8 cellular contexts compared by ENCODE assay signal in the genomic region with DNA sequence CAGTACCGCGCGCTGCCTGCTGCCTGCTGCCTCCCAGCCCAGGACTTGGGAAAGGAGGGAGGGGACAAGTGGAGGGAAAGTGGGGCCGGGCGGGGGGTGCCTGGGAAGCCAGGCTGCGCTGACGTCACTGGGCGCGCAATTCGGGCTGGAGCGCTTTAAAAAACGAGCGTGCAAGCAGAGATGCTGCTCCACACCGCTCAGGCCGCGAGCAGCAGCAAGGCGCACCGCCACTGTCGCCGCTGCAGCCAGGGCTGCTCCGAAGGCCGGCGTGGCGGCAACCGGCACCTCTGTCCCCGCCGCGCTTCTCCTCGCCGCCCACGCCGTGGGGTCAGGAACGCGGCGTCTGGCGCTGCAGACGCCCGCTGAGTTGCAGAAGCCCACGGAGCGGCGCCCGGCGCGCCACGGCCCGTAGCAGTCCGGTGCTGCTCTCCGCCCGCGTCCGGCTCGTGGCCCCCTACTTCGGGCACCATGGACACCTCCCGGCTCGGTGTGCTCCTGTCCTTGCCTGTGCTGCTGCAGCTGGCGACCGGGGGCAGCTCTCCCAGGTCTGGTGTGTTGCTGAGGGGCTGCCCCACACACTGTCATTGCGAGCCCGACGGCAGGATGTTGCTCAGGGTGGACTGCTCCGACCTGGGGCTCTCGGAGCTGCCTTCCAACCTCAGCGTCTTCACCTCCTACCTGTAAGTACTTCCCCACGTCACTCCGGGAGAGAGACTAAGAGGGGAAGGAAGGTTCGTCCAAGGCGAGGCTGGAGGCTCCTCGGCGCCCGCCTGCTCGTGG. TPM values are rescaled to one million over a fixed set of nuclear protein-coding genes. Genes with fewer than 3 reads are reported as not detected.
DNase-seq lines count a peak whose midpoint lies in the region; ATAC-seq and TF ChIP-seq lines count a peak whose summit lies in the region.

Gene LGR5, plus strand, starts transcription at position 186 of the 780 bp plus-strand sequence. Its CDS starts 283 bp downstream, at position 469.

- no peak within 1 kb of the TSS for H3K27ac ChIP-seq in cardiac muscle cell
- H3K27ac ChIP-seq in ovary: no peak within 1 kb of the TSS

- H3K27me3 ChIP-seq in cardiac muscle cell: peaks cover 73% of the 10 kb centered on the region
- H3K27me3 ChIP-seq in ovary: no peaks in the 10 kb centered on the region

- TF ChIP-seq EP300 in ovary (IDR thresholded peaks at IDR 0.05): no peak

- peak within 1 kb of the TSS; percentile 32 for H3K4me3 ChIP-seq in cardiac muscle cell
- H3K4me3 ChIP-seq in ovary: peak within 1 kb of the TSS; percentile 32

- intact Hi-C loops in ovary (cut with DNase I): no loop called here

- H3K36me3 Mint-ChIP-seq in activated CD4-positive, alpha-beta T cell treated with anti-CD3 and anti-CD28 coated beads, Interleukin-2, amount 10 ng/mL, durations not matched to agents 7 days and 5 days (ENCODE audit: low read depth): peaks cover 2% of the 10 kb centered on the region
- peaks cover 22 to 26% of the 10 kb centered on the region in 2 donors for H3K36me3 Mint-ChIP-seq in activated naive CD4-positive, alpha-beta T cell treated with anti-CD3 and anti-CD28 coated beads, Interleukin-2, amount 50 U/mL, for 72 hours

- ATAC-seq in activated naive CD4-positive, alpha-beta T cell treated with anti-CD3 and anti-CD28 coated beads, Interleukin-2, amount 50 U/mL, for 72 hours: peak; percentile 67 to 74
- ATAC-seq in HG03135 (IDR thresholded peaks at IDR 0.05; ENCODE audit: unreplicated experiment) (no peak), HG02763 (IDR thresholded peaks at IDR 0.05; ENCODE audit: unreplicated experiment) (no peak)

- CTCF ChIA-PET in activated CD4-positive, alpha-beta T cell treated with anti-CD3 and anti-CD28 coated beads, Interleukin-2, amount 10 ng/mL, durations not matched to agents 7 days and 5 days (lab: Charles Lee): interaction anchor here (0.6 kb wide), 1 partner anchor 232 kb away, joined by 4 read pairs; no protein-coding TSS in a partner anchor

- peaks cover 8% of the 10 kb centered on the region for H3K9me3 Mint-ChIP-seq in activated CD4-positive, alpha-beta T cell treated with anti-CD3 and anti-CD28 coated beads, Interleukin-2, amount 10 ng/mL, durations not matched to agents 7 days and 5 days
- H3K9me3 Mint-ChIP-seq in activated naive CD4-positive, alpha-beta T cell treated with anti-CD3 and anti-CD28 coated beads, Interleukin-2, amount 50 U/mL, for 72 hours: peaks cover 15 to 22% of the 10 kb centered on the region in 2 donors

- H3K36me3 ChIP-seq in cardiac muscle cell (no peaks in the 10 kb centered on the region), ovary (no peaks in the 10 kb centered on the region)

- H3K4me3 Mint-ChIP-seq in activated CD4-positive, alpha-beta T cell treated with anti-CD3 and anti-CD28 coated beads, Interleukin-2, amount 10 ng/mL, durations not matched to agents 7 days and 5 days: peak within 1 kb of the TSS; percentile 57

- no peak for TF ChIP-seq POLR2A in ovary (IDR thresholded peaks at IDR 0.05)

- H3K9me3 ChIP-seq in cardiac muscle cell (ENCODE audit: low read depth) (no peaks in the 10 kb centered on the region), ovary (peaks cover 0 to 6% of the 10 kb centered on the region in 2 donors)

- peaks cover 71% of the 10 kb centered on the region for H3K27me3 Mint-ChIP-seq in activated CD4-positive, alpha-beta T cell treated with anti-CD3 and anti-CD28 coated beads, Interleukin-2, amount 10 ng/mL, durations not matched to agents 7 days and 5 days

- TF ChIP-seq CTCF in cardiac muscle cell (IDR thresholded peaks at IDR 0.05; ENCODE audit: low read depth, low read length): no peak
- no peak for TF ChIP-seq CTCF in ovary (IDR thresholded peaks at IDR 0.05)

- peaks cover 4% of the 10 kb centered on the region for H3K4me1 ChIP-seq in cardiac muscle cell (ENCODE audit: low read depth)
- no peaks in the 10 kb centered on the region for H3K4me1 ChIP-seq in ovary (ENCODE audit: insufficient read depth)

- DNase-seq in activated CD4-positive, alpha-beta T cell treated with anti-CD3 and anti-CD28 coated beads, Interleukin-2, amount 10 ng/mL, durations not matched to agents 7 days and 5 days: no peak
- DNase-seq in activated CD4-positive, alpha-beta T cell treated with anti-CD3 and anti-CD28 coated beads, Interleukin-2, amount 50 U/mL, for 1 hour: no peak
- peak; percentile 81 for DNase-seq in NCI-H1092 (lab: John Stamatoyannopoulos, UW)
- DNase-seq in activated naive CD4-positive, alpha-beta T cell treated with anti-CD3 and anti-CD28 coated beads, Interleukin-2, amount 50 U/mL, for 72 hours (ENCODE audit: low spot score in 2 of 2): peak in 1 of 2 donors; percentile 25
- DNase-seq in cardiac muscle cell (ENCODE audit: low read depth in 1 of 2, low spot score in 1 of 2): peak; percentile 32 to 79
- DNase-seq in ovary: peak; percentile 30 to 54 (median 53)

- WGBS in ovary, 3 donors: 0 to 1% (median 0%) methylated on average over 55 to 71 of the region's 71 CpGs

- POLR2A ChIA-PET in activated CD4-positive, alpha-beta T cell treated with anti-CD3 and anti-CD28 coated beads, Interleukin-2, amount 10 ng/mL, durations not matched to agents 7 days and 5 days (lab: Charles Lee): no interaction called here

- peak within 1 kb of the TSS; percentile 79 for H3K27ac Mint-ChIP-seq in activated CD4-positive, alpha-beta T cell treated with anti-CD3 and anti-CD28 coated beads, Interleukin-2, amount 10 ng/mL, durations not matched to agents 7 days and 5 days
- H3K27ac Mint-ChIP-seq in activated naive CD4-positive, alpha-beta T cell treated with anti-CD3 and anti-CD28 coated beads, Interleukin-2, amount 50 U/mL, for 72 hours: no peak within 1 kb of the TSS

- peaks cover 23% of the 10 kb centered on the region for H3K4me1 Mint-ChIP-seq in activated CD4-positive, alpha-beta T cell treated with anti-CD3 and anti-CD28 coated beads, Interleukin-2, amount 10 ng/mL, durations not matched to agents 7 days and 5 days

RNA-seq across cellular contexts. Expression of gene LGR5, which starts in this region (rescaled TPM):
- not detected for total RNA-seq in activated CD4-positive, alpha-beta T cell treated with anti-CD3 and anti-CD28 coated beads, Interleukin-2, amount 10 ng/mL, durations not matched to agents 7 days and 5 days
- not detected for total RNA-seq in activated naive CD4-positive, alpha-beta T cell treated with anti-CD3 and anti-CD28 coated beads, Interleukin-2, amount 50 U/mL, for 72 hours
- total RNA-seq in cardiac muscle cell (0.12 and 0.25 TPM in 2 replicates), ovary (1 to 10 TPM in 4 of 7 donors, under 1 TPM in 3; 0.63 to 3.5 (median 1.6) TPM)
- polyA plus RNA-seq in cardiac muscle cell (0.34 TPM in 1 of 2 replicates, not detected in the other), ovary (under 1 TPM; 0.31 to 0.83 TPM)

Comparison
In these comparisons a context has a peak if more than half of its experiments do, and no peak if none do; other contexts are left out.
1. Peak in ATAC-seq in activated naive CD4-positive, alpha-beta T cell treated with anti-CD3 and anti-CD28 coated beads, Interleukin-2, amount 50 U/mL, for 72 hours; RNA of the gene not detected or under 1 TPM.
2. Peak in DNase-seq and H3K4me3 ChIP-seq in cardiac muscle cell; RNA of the gene not detected or under 1 TPM.
3. DNase-seq: peak in NCI-H1092 (single experiment) and ovary (5 of 5); none in activated CD4-positive, alpha-beta T cell treated with anti-CD3 and anti-CD28 coated beads, Interleukin-2, amount 10 ng/mL, durations not matched to agents 7 days and 5 days (single experiment) and activated CD4-positive, alpha-beta T cell treated with anti-CD3 and anti-CD28 coated beads, Interleukin-2, amount 50 U/mL, for 1 hour (single experiment).